In the genomic region with DNA sequence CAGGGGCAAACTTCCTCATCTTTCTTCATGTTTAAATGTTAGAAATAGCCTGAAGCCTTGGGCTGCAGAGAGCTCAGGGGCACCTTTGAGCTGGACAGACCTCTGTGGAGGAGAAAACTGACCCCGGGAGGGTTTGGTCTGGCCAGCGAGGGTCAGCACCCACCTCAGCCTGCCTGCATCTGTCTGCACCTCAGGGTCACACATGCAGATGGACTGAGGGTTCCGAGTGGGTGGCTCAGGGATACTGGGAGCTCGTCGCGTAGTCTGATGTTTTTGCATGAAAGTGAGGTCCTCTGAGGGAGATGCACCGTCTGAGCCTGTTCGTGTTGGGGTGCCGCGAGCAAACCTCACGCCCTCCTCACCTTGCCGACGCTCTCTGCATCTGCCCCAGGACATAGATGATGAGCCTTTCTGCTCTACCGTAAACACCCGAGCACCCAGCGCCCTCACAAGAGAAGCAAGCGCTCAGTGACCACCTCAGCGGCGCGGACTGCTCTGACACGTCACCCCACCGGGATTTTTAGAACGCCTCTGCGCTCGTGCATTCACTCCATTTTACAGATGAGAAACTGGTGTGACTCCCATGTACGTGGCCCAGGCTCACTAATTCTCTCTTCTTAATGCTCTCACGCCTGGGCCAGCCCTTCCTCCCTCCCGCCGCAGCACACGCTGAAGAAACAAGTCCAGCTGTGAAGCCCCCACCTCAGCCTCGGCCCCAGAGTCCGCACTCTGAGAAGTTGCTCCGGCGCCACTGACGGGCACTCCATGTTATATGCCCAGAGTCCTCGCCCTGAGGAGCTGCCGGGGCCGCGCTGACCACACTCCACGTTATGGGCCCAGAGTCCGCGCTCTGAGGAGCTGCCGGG, we compare ENCODE assay signal across 29 cellular contexts. TPM values are rescaled to one million over a fixed set of nuclear protein-coding genes. Genes with fewer than 3 reads are reported as not detected.
"Had no signal": no experiment of that assay in that cellular context is flagged by ENCODE, and none has a peak within 500 bp of the region (broad histone marks: within the 10 kb centered on the region; RNA-seq: fewer than 3 reads in every experiment).

No MANE protein-coding gene starts in this region.

- DNase-seq: activated B cell treated with CpG ODN at 0.5 μM for 24 hours; activated CD4-positive, alpha-beta T cell treated with anti-CD3 and anti-CD28 coated beads for 1 hour; activated CD4-positive, alpha-beta T cell treated with anti-CD3 and anti-CD28 coated beads, Interleukin-2, amount 10 ng/mL, durations not matched to agents 24 days and 14 days; activated CD4-positive, alpha-beta T cell treated with anti-CD3 and anti-CD28 coated beads, Interleukin-2, amount 50 U/mL, for 48 hours; activated CD8-positive, alpha-beta memory T cell treated with anti-CD3 and anti-CD28 coated beads, Interleukin-2, amount 10 ng/mL, durations not matched to agents 7 days and 5 days; activated gamma-delta T cell; activated naive CD4-positive, alpha-beta T cell treated with anti-CD3 and anti-CD28 coated beads for 36 hours; activated T-cell treated with anti-CD3 and anti-CD28 coated beads, Interleukin-2, amount 50 U/mL, for 24 hours; amygdala; MV-4-11; NCI-H1105; NCI-H146; NCI-H1930; NCI-H2171; NCI-H510A treated with DMSO at 0.1 percent for 48 hours; NCI-H69; PC-9; RPMI8226; T-cell; T-helper 2 cell; T1000 had no signal

- H3K4me1 Mint-ChIP-seq: brain had no signal

- ATAC-seq: activated CD8-positive, alpha-beta memory T cell treated with anti-CD3 and anti-CD28 coated beads, Interleukin-2, amount 10 ng/mL, durations not matched to agents 7 days and 5 days; Right ventricle myocardium inferior; T-cell had no signal

- H3K4me3 ChIP-seq: PC-9, SK-N-MC had no signal

- H3K27me3 Mint-ChIP-seq: activated B cell treated with CpG ODN at 0.5 μM for 24 hours; activated naive CD8-positive, alpha-beta T cell had no signal

- H3K27ac ChIP-seq: KMS-11, PC-9, SK-N-MC had no signal

- H3K9me3 Mint-ChIP-seq: activated B cell treated with CpG ODN at 0.5 μM for 24 hours; activated CD4-positive, alpha-beta T cell treated with anti-CD3 and anti-CD28 coated beads, Interleukin-2, amount 10 ng/mL, durations not matched to agents 24 days and 14 days; activated naive CD4-positive, alpha-beta T cell treated with anti-CD3 and anti-CD28 coated beads for 36 hours; activated T-cell treated with anti-CD3 and anti-CD28 coated beads, Interleukin-2, amount 50 U/mL, for 24 hours; activated T-helper 1 cell treated with anti-CD3 and anti-CD28 coated beads, Interleukin-12 subunit alpha, Interleukin-12 subunit beta, Interleukin-2, Interleukin-4 antibody, amounts not matched to agents 30 ng/mL and 10 ng/mL and 1 ng/mL, durations not matched to agents 14 hours and 24 hours and 36 hours; central memory CD8-positive, alpha-beta T cell; T-cell had no signal

- H3K4me2 ChIP-seq: KMS-11, PC-9 had no signal

- H3K36me3 Mint-ChIP-seq: activated CD8-positive, alpha-beta memory T cell treated with anti-CD3 and anti-CD28 coated beads, Interleukin-2, amount 10 ng/mL, durations not matched to agents 7 days and 5 days; activated naive CD8-positive, alpha-beta T cell; brain; T-cell had no signal

- H3K27ac Mint-ChIP-seq: activated B cell treated with CpG ODN at 0.5 μM for 24 hours; activated CD4-positive, alpha-beta T cell treated with anti-CD3 and anti-CD28 coated beads, Interleukin-2, amount 10 ng/mL, durations not matched to agents 24 days and 14 days; activated CD8-positive, alpha-beta memory T cell treated with anti-CD3 and anti-CD28 coated beads, Interleukin-2, amount 10 ng/mL, durations not matched to agents 7 days and 5 days; activated naive CD4-positive, alpha-beta T cell treated with anti-CD3 and anti-CD28 coated beads for 36 hours; activated naive CD8-positive, alpha-beta T cell; activated T-cell treated with anti-CD3 and anti-CD28 coated beads, Interleukin-2, amount 50 U/mL, for 24 hours; activated T-helper 1 cell treated with anti-CD3 and anti-CD28 coated beads, Interleukin-12 subunit alpha, Interleukin-12 subunit beta, Interleukin-2, Interleukin-4 antibody, amounts not matched to agents 30 ng/mL and 10 ng/mL and 1 ng/mL, durations not matched to agents 14 hours and 24 hours and 36 hours; brain had no signal

- H3K9ac ChIP-seq: KMS-11 had no signal

- H3K4me3 Mint-ChIP-seq: activated B cell treated with CpG ODN at 0.5 μM for 24 hours; activated CD4-positive, alpha-beta T cell treated with anti-CD3 and anti-CD28 coated beads, Interleukin-2, amount 10 ng/mL, durations not matched to agents 24 days and 14 days; activated CD8-positive, alpha-beta memory T cell treated with anti-CD3 and anti-CD28 coated beads, Interleukin-2, amount 10 ng/mL, durations not matched to agents 7 days and 5 days; activated naive CD4-positive, alpha-beta T cell treated with anti-CD3 and anti-CD28 coated beads for 36 hours; activated naive CD8-positive, alpha-beta T cell; activated T-cell treated with anti-CD3 and anti-CD28 coated beads, Interleukin-2, amount 50 U/mL, for 24 hours; activated T-helper 1 cell treated with anti-CD3 and anti-CD28 coated beads, Interleukin-12 subunit alpha, Interleukin-12 subunit beta, Interleukin-2, Interleukin-4 antibody, amounts not matched to agents 30 ng/mL and 10 ng/mL and 1 ng/mL, durations not matched to agents 14 hours and 24 hours and 36 hours; brain; central memory CD8-positive, alpha-beta T cell; T-cell had no signal

- H2AFZ ChIP-seq: PC-9 had no signal

RNA-seq across cellular contexts. Expression of a gene that starts 9.5 kb away (rescaled TPM):
- total RNA-seq: activated B cell treated with CpG ODN at 0.5 μM for 24 hours; activated CD4-positive, alpha-beta T cell treated with anti-CD3 and anti-CD28 coated beads, Interleukin-2, amount 10 ng/mL, durations not matched to agents 24 days and 14 days; activated CD8-positive, alpha-beta memory T cell treated with anti-CD3 and anti-CD28 coated beads, Interleukin-2, amount 10 ng/mL, durations not matched to agents 7 days and 5 days; activated naive CD4-positive, alpha-beta T cell treated with anti-CD3 and anti-CD28 coated beads for 36 hours; activated T-helper 1 cell treated with anti-CD3 and anti-CD28 coated beads, Interleukin-12 subunit alpha, Interleukin-12 subunit beta, Interleukin-2, Interleukin-4 antibody, amounts not matched to agents 30 ng/mL and 10 ng/mL and 1 ng/mL, durations not matched to agents 14 hours and 24 hours and 36 hours; MCF 10A; PC-9; Right ventricle myocardium inferior; T-cell had no signal
